Comparison of ENCODE assay signal across 10 cellular contexts in the genomic region with DNA sequence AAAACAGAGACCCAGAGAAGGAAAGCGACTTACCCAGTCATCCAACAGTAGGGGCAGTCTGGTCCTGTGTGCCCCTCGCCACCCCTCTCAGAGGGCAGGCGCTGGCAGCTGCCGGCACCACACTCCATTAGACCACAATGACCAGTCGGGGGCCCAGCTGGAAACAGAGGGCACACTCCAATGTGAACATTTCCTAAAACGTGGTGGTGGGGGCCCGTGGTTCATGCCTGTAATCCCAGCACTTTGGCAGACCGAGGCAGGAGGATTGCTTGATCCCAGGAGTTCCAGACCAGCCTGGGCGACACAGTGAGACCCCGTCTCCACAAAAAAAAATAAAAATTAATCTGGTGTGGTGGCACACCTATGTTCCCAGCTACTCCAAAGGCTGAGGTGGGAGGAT. TPM values are rescaled to one million over a fixed set of nuclear protein-coding genes. Genes with fewer than 3 reads are reported as not detected.
DNase-seq lines count a peak whose midpoint lies in the region; ATAC-seq and TF ChIP-seq lines count a peak whose summit lies in the region.
"Had no signal": no experiment of that assay in that cellular context is flagged by ENCODE, and none has a peak within 500 bp of the region (broad histone marks: within the 10 kb centered on the region; RNA-seq: fewer than 3 reads in every experiment).

No MANE protein-coding gene starts in this region.

- H3K4me3 Mint-ChIP-seq in activated CD4-positive, alpha-beta T cell treated with anti-CD3 and anti-CD28 coated beads, Interleukin-2, amount 10 ng/mL, durations not matched to agents 24 days and 14 days: peak overlapping the region; percentile 83

- H3K27me3 ChIP-seq in OCI-LY1 (ENCODE audit: insufficient read depth, low read length) (no peaks in the 10 kb centered on the region; the same call in 1 of the 2 replicates), duodenal mucosa (ENCODE audit: control insufficient read depth in 1 of 2, insufficient read depth in 2 of 2, low read length in 2 of 2) (no peaks in the 10 kb centered on the region), osteoblast (ENCODE audit: insufficient read depth, low read length) (peaks cover 17% of the 10 kb centered on the region)

- DNase-seq in activated CD4-positive, alpha-beta T cell treated with anti-CD3 and anti-CD28 coated beads, Interleukin-2, amount 10 ng/mL, durations not matched to agents 24 days and 14 days: peak; percentile 57
- no peak for DNase-seq in activated CD4-positive, alpha-beta T cell treated with anti-CD3 and anti-CD28 coated beads, Interleukin-2, amount 50 U/mL, for 48 hours
- no peak for DNase-seq in osteoblast (ENCODE audit: insufficient read length, low spot score, missing footprints)
- DNase-seq in SK-N-DZ (ENCODE audit: low spot score): no peak
- DNase-seq in HPDE6-E6E7 (ENCODE audit: extremely low spot score): no peak

- no peaks in the 10 kb centered on the region for H3K36me3 ChIP-seq in OCI-LY1 (ENCODE audit: insufficient read depth, low read length)
- no peaks in the 10 kb centered on the region for H3K36me3 ChIP-seq in duodenal mucosa (ENCODE audit: control insufficient read depth in 1 of 2, insufficient read depth in 2 of 2, low read length in 2 of 2)
- H3K36me3 ChIP-seq in osteoblast (ENCODE audit: insufficient read depth, low read length): no peaks in the 10 kb centered on the region
- H3K36me3 ChIP-seq: left lung had no signal

- no peaks in the 10 kb centered on the region for H3K36me3 Mint-ChIP-seq in activated CD4-positive, alpha-beta T cell treated with anti-CD3 and anti-CD28 coated beads, Interleukin-2, amount 10 ng/mL, durations not matched to agents 24 days and 14 days (ENCODE audit: low read depth)

- no peaks in the 10 kb centered on the region for H3F3A ChIP-seq in OCI-LY1 (ENCODE audit: insufficient read depth, low read length)

- TF ChIP-seq CTCF in OCI-LY1 (IDR thresholded peaks at IDR 0.05; ENCODE audit: low read length) (no peak), osteoblast (IDR thresholded peaks at IDR 0.05; ENCODE audit: extremely low read depth, low read depth, low read length) (no peak)

- ATAC-seq in HG02759 (IDR thresholded peaks at IDR 0.05; ENCODE audit: unreplicated experiment): no peak

- peaks cover 17% of the 10 kb centered on the region for H3K27me3 Mint-ChIP-seq in activated CD4-positive, alpha-beta T cell treated with anti-CD3 and anti-CD28 coated beads, Interleukin-2, amount 10 ng/mL, durations not matched to agents 24 days and 14 days

- peaks cover 9% of the 10 kb centered on the region for H3K4me1 Mint-ChIP-seq in activated CD4-positive, alpha-beta T cell treated with anti-CD3 and anti-CD28 coated beads, Interleukin-2, amount 10 ng/mL, durations not matched to agents 24 days and 14 days

- H2AFZ ChIP-seq in OCI-LY1 (ENCODE audit: low read length) (no peak overlapping the region), osteoblast (ENCODE audit: low read length) (no peak overlapping the region)

- H3K27ac ChIP-seq in OCI-LY1 (ENCODE audit: low read depth, low read length, poor library complexity, severe bottlenecking): no peak overlapping the region
- peak overlapping the region; percentile 49 for H3K27ac ChIP-seq in duodenal mucosa (ENCODE audit: low read depth, low read length)
- no peak overlapping the region for H3K27ac ChIP-seq in osteoblast (ENCODE audit: low read depth, low read length)

- intact Hi-C loops in activated CD4-positive, alpha-beta T cell treated with anti-CD3 and anti-CD28 coated beads, Interleukin-2, amount 10 ng/mL, durations not matched to agents 24 days and 14 days (cut with micrococcal nuclease): loop anchor here (2.0 to 5.0 kb wide), 3 partner anchors 31 to 498 kb away; a partner anchor contains a TSS

- no peaks in the 10 kb centered on the region for H4K20me1 ChIP-seq in OCI-LY1 (ENCODE audit: insufficient read depth, low read length)
- H4K20me1 ChIP-seq in osteoblast (ENCODE audit: insufficient read depth, low read length): peaks cover 29% of the 10 kb centered on the region

- H3K9ac ChIP-seq in OCI-LY1 (ENCODE audit: low read length) (no peak overlapping the region; the same call in 1 of the 2 replicates), duodenal mucosa (ENCODE audit: low read depth in 1 of 2, low read length in 2 of 2) (peak overlapping the region; percentile 50 to 65)

- no peaks in the 10 kb centered on the region for H3K9me2 ChIP-seq in OCI-LY1 (ENCODE audit: low read depth, low read length)

- H3K9me3 Mint-ChIP-seq in activated CD4-positive, alpha-beta T cell treated with anti-CD3 and anti-CD28 coated beads, Interleukin-2, amount 10 ng/mL, durations not matched to agents 24 days and 14 days: no peaks in the 10 kb centered on the region

- H3K27ac Mint-ChIP-seq in activated CD4-positive, alpha-beta T cell treated with anti-CD3 and anti-CD28 coated beads, Interleukin-2, amount 10 ng/mL, durations not matched to agents 24 days and 14 days: no peak overlapping the region

- peak overlapping the region; percentile 81 for H3K4me2 ChIP-seq in OCI-LY1 (ENCODE audit: low read length)
- peak overlapping the region; percentile 98 for H3K4me2 ChIP-seq in osteoblast (ENCODE audit: insufficient read depth, low read length)

- H3K79me2 ChIP-seq in OCI-LY1 (ENCODE audit: insufficient read depth, low read length): no peaks in the 10 kb centered on the region
- H3K79me2 ChIP-seq in osteoblast (ENCODE audit: insufficient read depth, low read length): peaks cover 40% of the 10 kb centered on the region

- peaks cover 25% of the 10 kb centered on the region for H3K4me1 ChIP-seq in OCI-LY1 (ENCODE audit: insufficient read depth, low read length, severe bottlenecking)
- peaks cover 32 to 48% of the 10 kb centered on the region in 2 donors for H3K4me1 ChIP-seq in duodenal mucosa (ENCODE audit: control insufficient read depth in 1 of 2, insufficient read depth in 2 of 2, low read length in 2 of 2)
- H3K4me1 ChIP-seq in osteoblast (ENCODE audit: insufficient read depth, low read length): peaks cover 18% of the 10 kb centered on the region

- peak overlapping the region; percentile 71 for H3K4me3 ChIP-seq in OCI-LY1 (ENCODE audit: low read depth, low read length, poor library complexity, severe bottlenecking)
- peak overlapping the region; percentile 58 to 65 for H3K4me3 ChIP-seq in duodenal mucosa (ENCODE audit: low read depth in 1 of 2, low read length in 2 of 2)
- H3K4me3 ChIP-seq in osteoblast (ENCODE audit: insufficient read depth, low read length): peak overlapping the region; percentile 89

- H3K9me3 ChIP-seq in OCI-LY1 (ENCODE audit: low read length) (no peaks in the 10 kb centered on the region), duodenal mucosa (ENCODE audit: control insufficient read depth in 1 of 2, low read length in 2 of 2) (no peaks in the 10 kb centered on the region), osteoblast (ENCODE audit: low read depth, low read length) (no peaks in the 10 kb centered on the region)
- H3K9me3 ChIP-seq: left lung had no signal

RNA-seq across cellular contexts. Expression of a gene that starts 0.9 kb away (rescaled TPM):
- total RNA-seq in activated CD4-positive, alpha-beta T cell treated with anti-CD3 and anti-CD28 coated beads, Interleukin-2, amount 10 ng/mL, durations not matched to agents 24 days and 14 days: 40.2 and 41.0 TPM in 2 replicates
- total RNA-seq in osteoblast: 202 and 227 TPM in 2 replicates
- 110 and 123 TPM in 2 replicates for polyA plus RNA-seq in SK-N-DZ (2014; cell fraction: cytosol; rRNA removed)
- polyA plus RNA-seq in SK-N-DZ (2014; cell fraction: nucleus; rRNA removed): 54.2 and 72.8 TPM in 2 replicates

RNA-seq across cellular contexts. Expression of a gene that starts 30.2 kb away (rescaled TPM):
- not detected in 2 replicates for total RNA-seq in activated CD4-positive, alpha-beta T cell treated with anti-CD3 and anti-CD28 coated beads, Interleukin-2, amount 10 ng/mL, durations not matched to agents 24 days and 14 days
- total RNA-seq in osteoblast: not detected in 2 replicates
- polyA plus RNA-seq in SK-N-DZ (2014; cell fraction: cytosol; rRNA removed): not detected in 2 replicates
- not detected in 2 replicates for polyA plus RNA-seq in SK-N-DZ (2014; cell fraction: nucleus; rRNA removed)
- total RNA-seq: left lung, Right ventricle myocardium inferior had no signal

RNA-seq across cellular contexts. Expression of a gene that starts 42.0 kb away (rescaled TPM):
- total RNA-seq in activated CD4-positive, alpha-beta T cell treated with anti-CD3 and anti-CD28 coated beads, Interleukin-2, amount 10 ng/mL, durations not matched to agents 24 days and 14 days: 8.1 and 8.6 TPM in 2 replicates
- total RNA-seq in osteoblast: 11.5 and 17.7 TPM in 2 replicates
- polyA plus RNA-seq in SK-N-DZ (2014; cell fraction: cytosol; rRNA removed): 0.74 and 3.2 TPM in 2 replicates
- 0.95 and 2.2 TPM in 2 replicates for polyA plus RNA-seq in SK-N-DZ (2014; cell fraction: nucleus; rRNA removed)
